Comparison of ENCODE assay signal across 10 cellular contexts in genomic region chr17:35314415-35315216, GRCh38. TPM values are rescaled to one million over a fixed set of nuclear protein-coding genes. Genes with fewer than 3 reads are reported as not detected.
DNase-seq lines count a peak whose midpoint lies in the region; ATAC-seq, FAIRE-seq and TF ChIP-seq lines count a peak whose summit lies in the region.
"Had no signal": no experiment of that assay in that cellular context is flagged by ENCODE, and none has a peak within 500 bp of the region (broad histone marks: within the 10 kb centered on the region; RNA-seq: fewer than 3 reads in every experiment).

No MANE protein-coding gene starts in this region.

- CTCF ChIA-PET in activated CD4-positive, alpha-beta T cell treated with anti-CD3 and anti-CD28 coated beads, Interleukin-2, amount 10 ng/mL, durations not matched to agents 7 days and 5 days (lab: Charles Lee) = interaction anchor here (1.2 to 2.1 kb wide), 2 partner anchors 10 to 22 kb away, joined by 3 to 8 read pairs; no protein-coding TSS in a partner anchor

- H3K4me3 ChIP-seq in keratinocyte (ENCODE audit: control insufficient read depth in 2 of 3, extremely low read depth in 1 of 3, insufficient read depth in 2 of 3, low read depth in 1 of 3, low read length in 3 of 3) (no peak overlapping the region), stomach (peak overlapping the region in 2 of 4 donors; percentile 24 to 41)

- H2AFZ ChIP-seq in keratinocyte (ENCODE audit: control insufficient read depth, low read length) = no peak overlapping the region

- ATAC-seq in GM18519 (IDR thresholded peaks at IDR 0.05; ENCODE audit: low FRiP score, unreplicated experiment) = no peak

- dilution Hi-C loops in keratinocyte (cut with MboI; ENCODE audit: extremely low pct_ligation_motif_present, low sequenced_read_pairs) = loop anchor here (10.0 kb wide), 1 partner anchor 210 kb away; no protein-coding TSS in a partner anchor

- peak overlapping the region; percentile 3 for H3K27ac ChIP-seq in keratinocyte (ENCODE audit: control insufficient read depth, insufficient read depth, low read length)
- peak overlapping the region in 3 of 5 donors; percentile 46 to 66 (median 53) for H3K27ac ChIP-seq in stomach

- no peaks in the 10 kb centered on the region for H3K36me3 ChIP-seq in keratinocyte (ENCODE audit: control insufficient read depth in 2 of 2, extremely low read depth in 1 of 2, insufficient read depth in 2 of 2, low read length in 2 of 2)
- no peaks in the 10 kb centered on the region for H3K36me3 ChIP-seq in stomach

- H3K9me3 ChIP-seq in keratinocyte (ENCODE audit: control insufficient read depth, low read depth, low read length) (no peaks in the 10 kb centered on the region), stomach (no peaks in the 10 kb centered on the region)

- H3K27me3 Mint-ChIP-seq in activated CD4-positive, alpha-beta T cell treated with anti-CD3 and anti-CD28 coated beads, Interleukin-2, amount 10 ng/mL, durations not matched to agents 7 days and 5 days = peaks cover 2% of the 10 kb centered on the region
- H3K27me3 Mint-ChIP-seq in activated T-helper 1 cell treated with anti-CD3 and anti-CD28 coated beads, Interleukin-12 subunit alpha, Interleukin-12 subunit beta, Interleukin-2, Interleukin-4 antibody, amounts not matched to agents 30 ng/mL and 10 ng/mL and 1 ng/mL, durations not matched to agents 14 hours and 24 hours and 36 hours (ENCODE audit: insufficient read depth) = no peaks in the 10 kb centered on the region

- H3K9ac ChIP-seq in keratinocyte (ENCODE audit: control insufficient read depth, extremely low read depth, insufficient read depth, low read length) = no peak overlapping the region

- no peak for DNase-seq in activated CD4-positive, alpha-beta T cell treated with anti-CD3 and anti-CD28 coated beads, Interleukin-2, amount 10 ng/mL, durations not matched to agents 7 days and 5 days
- no peak for DNase-seq in activated CD4-positive, alpha-beta T cell treated with anti-CD3 and anti-CD28 coated beads, Interleukin-2, amount 50 U/mL, for 4 hours
- DNase-seq in activated T-helper 1 cell treated with anti-CD3 and anti-CD28 coated beads, Interleukin-12 subunit alpha, Interleukin-12 subunit beta, Interleukin-2, Interleukin-4 antibody, amounts not matched to agents 30 ng/mL and 10 ng/mL and 1 ng/mL, durations not matched to agents 14 hours and 24 hours and 36 hours (ENCODE audit: low spot score) = no peak
- DNase-seq in keratinocyte (ENCODE audit: low read depth, low spot score) (no peak), stomach (no peak), H4 (ENCODE audit: low spot score) (no peak)
- no peak for DNase-seq in activated CD8-positive, alpha-beta memory T cell treated with anti-CD3 and anti-CD28 coated beads, Interleukin-2, amount 50 U/mL, for 4 hours
- DNase-seq: KBM-7, NCI-H510A treated with DMSO at 0.1 percent for 48 hours had no signal

- no peak for TF ChIP-seq POLR2A in stomach (IDR thresholded peaks at IDR 0.05)

- no peak for TF ChIP-seq CTCF in keratinocyte (optimal IDR thresholded peaks at IDR 0.05 in 1 of 3, IDR thresholded peaks at IDR 0.05 in 1 of 3, conservative IDR thresholded peaks at IDR 0.05 in 1 of 3; ENCODE audit: extremely low read depth in 1 of 3, insufficient read depth in 2 of 3, low read length in 3 of 3)
- no peak for TF ChIP-seq CTCF in stomach (IDR thresholded peaks at IDR 0.05)

- peaks cover 33% of the 10 kb centered on the region for H3K4me1 Mint-ChIP-seq in activated CD4-positive, alpha-beta T cell treated with anti-CD3 and anti-CD28 coated beads, Interleukin-2, amount 10 ng/mL, durations not matched to agents 7 days and 5 days
- H3K4me1 Mint-ChIP-seq in activated T-helper 1 cell treated with anti-CD3 and anti-CD28 coated beads, Interleukin-12 subunit alpha, Interleukin-12 subunit beta, Interleukin-2, Interleukin-4 antibody, amounts not matched to agents 30 ng/mL and 10 ng/mL and 1 ng/mL, durations not matched to agents 14 hours and 24 hours and 36 hours (ENCODE audit: low read depth) = peaks cover 50% of the 10 kb centered on the region

- intact Hi-C loops in activated T-helper 1 cell treated with anti-CD3 and anti-CD28 coated beads, Interleukin-12 subunit alpha, Interleukin-12 subunit beta, Interleukin-2, Interleukin-4 antibody, amounts not matched to agents 30 ng/mL and 10 ng/mL and 1 ng/mL, durations not matched to agents 14 hours and 24 hours and 36 hours (cut with micrococcal nuclease) = no loop called here
- intact Hi-C loops in stomach (cut with DNase I; ENCODE audit: low total_unique reads) = loop anchor here (5.0 kb wide), 1 partner anchor 223 kb away; the partner anchor contains the start of gene SLFN12L

- peak overlapping the region; percentile 81 for H3K4me3 Mint-ChIP-seq in activated CD4-positive, alpha-beta T cell treated with anti-CD3 and anti-CD28 coated beads, Interleukin-2, amount 10 ng/mL, durations not matched to agents 7 days and 5 days
- H3K4me3 Mint-ChIP-seq in activated T-helper 1 cell treated with anti-CD3 and anti-CD28 coated beads, Interleukin-12 subunit alpha, Interleukin-12 subunit beta, Interleukin-2, Interleukin-4 antibody, amounts not matched to agents 30 ng/mL and 10 ng/mL and 1 ng/mL, durations not matched to agents 14 hours and 24 hours and 36 hours = peak overlapping the region; percentile 81

- POLR2A ChIA-PET in activated CD4-positive, alpha-beta T cell treated with anti-CD3 and anti-CD28 coated beads, Interleukin-2, amount 10 ng/mL, durations not matched to agents 7 days and 5 days (lab: Charles Lee) = no interaction called here

- H3K9me3 Mint-ChIP-seq in activated CD4-positive, alpha-beta T cell treated with anti-CD3 and anti-CD28 coated beads, Interleukin-2, amount 10 ng/mL, durations not matched to agents 7 days and 5 days = peaks cover 5% of the 10 kb centered on the region
- no peaks in the 10 kb centered on the region for H3K9me3 Mint-ChIP-seq in activated T-helper 1 cell treated with anti-CD3 and anti-CD28 coated beads, Interleukin-12 subunit alpha, Interleukin-12 subunit beta, Interleukin-2, Interleukin-4 antibody, amounts not matched to agents 30 ng/mL and 10 ng/mL and 1 ng/mL, durations not matched to agents 14 hours and 24 hours and 36 hours

- no peaks in the 10 kb centered on the region for H3K9me1 ChIP-seq in keratinocyte (ENCODE audit: control insufficient read depth, extremely low read depth, insufficient read depth, low read length)

- H3K4me1 ChIP-seq in keratinocyte (ENCODE audit: control insufficient read depth, extremely low read depth, insufficient read depth, low read length) = peaks cover 30% of the 10 kb centered on the region
- peaks cover 4 to 37% (median 22%) of the 10 kb centered on the region in 4 donors for H3K4me1 ChIP-seq in stomach

- no peak for TF ChIP-seq EP300 in stomach (IDR thresholded peaks at IDR 0.05)

- WGBS in stomach, 5 donors = 70 to 84% (median 74%) methylated on average over 8 to 9 of the region's 9 CpGs

- H3K4me2 ChIP-seq in keratinocyte (ENCODE audit: control insufficient read depth, extremely low read depth, insufficient read depth, low read depth, low read length) = no peak overlapping the region

- peaks cover 6% of the 10 kb centered on the region for H3K36me3 Mint-ChIP-seq in activated CD4-positive, alpha-beta T cell treated with anti-CD3 and anti-CD28 coated beads, Interleukin-2, amount 10 ng/mL, durations not matched to agents 7 days and 5 days (ENCODE audit: low read depth)
- peaks cover 2% of the 10 kb centered on the region for H3K36me3 Mint-ChIP-seq in activated T-helper 1 cell treated with anti-CD3 and anti-CD28 coated beads, Interleukin-12 subunit alpha, Interleukin-12 subunit beta, Interleukin-2, Interleukin-4 antibody, amounts not matched to agents 30 ng/mL and 10 ng/mL and 1 ng/mL, durations not matched to agents 14 hours and 24 hours and 36 hours (ENCODE audit: low read depth)

- no peaks in the 10 kb centered on the region for H3K27me3 ChIP-seq in keratinocyte (ENCODE audit: control insufficient read depth, extremely low read depth, insufficient read depth, low read length)
- peaks cover 0 to 14% (median 0%) of the 10 kb centered on the region in 3 donors for H3K27me3 ChIP-seq in stomach

- no peaks in the 10 kb centered on the region for H4K20me1 ChIP-seq in keratinocyte (ENCODE audit: control insufficient read depth, extremely low read depth, insufficient read depth, low read length)

- FAIRE-seq in keratinocyte (lab: Jason Lieb, UNC) = no peak

- H3K27ac Mint-ChIP-seq in activated CD4-positive, alpha-beta T cell treated with anti-CD3 and anti-CD28 coated beads, Interleukin-2, amount 10 ng/mL, durations not matched to agents 7 days and 5 days = no peak overlapping the region
- peak overlapping the region; percentile 47 for H3K27ac Mint-ChIP-seq in activated T-helper 1 cell treated with anti-CD3 and anti-CD28 coated beads, Interleukin-12 subunit alpha, Interleukin-12 subunit beta, Interleukin-2, Interleukin-4 antibody, amounts not matched to agents 30 ng/mL and 10 ng/mL and 1 ng/mL, durations not matched to agents 14 hours and 24 hours and 36 hours

- no peaks in the 10 kb centered on the region for H3K79me2 ChIP-seq in keratinocyte (ENCODE audit: control insufficient read depth, insufficient read depth, low read length)

RNA-seq across cellular contexts. Expression of gene SLFN11, which starts 58.8 kb away (rescaled TPM):
- total RNA-seq in activated CD4-positive, alpha-beta T cell treated with anti-CD3 and anti-CD28 coated beads, Interleukin-2, amount 10 ng/mL, durations not matched to agents 7 days and 5 days = 10 to 100 TPM; 32.1 to 32.9 TPM
- 70.8 and 76.0 TPM in 2 replicates for total RNA-seq in activated T-helper 1 cell treated with anti-CD3 and anti-CD28 coated beads, Interleukin-12 subunit alpha, Interleukin-12 subunit beta, Interleukin-2, Interleukin-4 antibody, amounts not matched to agents 30 ng/mL and 10 ng/mL and 1 ng/mL, durations not matched to agents 14 hours and 24 hours and 36 hours
- polyA plus RNA-seq in keratinocyte = 1.4 to 5.0 TPM (median 3.5 TPM) in 3 replicates
- 0.32 TPM for polyA plus RNA-seq in keratinocyte (2011; ENCODE audit: low read depth)
- 0.70 and 1.1 TPM in 2 replicates for polyA plus RNA-seq in keratinocyte (2011; cell fraction: cytosol; rRNA removed)
- polyA plus RNA-seq in keratinocyte (2011; cell fraction: nucleus; rRNA removed) = 1.4 and 2.3 TPM in 2 replicates
- 4.9 TPM in 1 of 2 replicates, not detected in the other for polyA plus RNA-seq in keratinocyte (2012; ENCODE audit: low replicate concordance)
- polyA minus RNA-seq in keratinocyte = 4.2 to 5.0 TPM (median 4.7 TPM) in 3 replicates
- 4.6 TPM for polyA minus RNA-seq in keratinocyte (2011; cell fraction: cytosol; rRNA and poly(A)+ RNA removed)
- polyA minus RNA-seq in keratinocyte (2011; cell fraction: nucleus; rRNA and poly(A)+ RNA removed) = 2.3 and 2.4 TPM in 2 replicates
- total RNA-seq in stomach = 10 to 100 TPM in 2 of 5 donors, 1 to 10 TPM in 2, under 1 TPM in 1; 0.89 to 38.5 (median 7.2) TPM
- 1 to 10 TPM; 2.4 to 7.8 (median 4.9) TPM for polyA plus RNA-seq in stomach
- total RNA-seq in H4 (2014; rRNA removed; shearing (Covaris generic)) = 37.0 and 47.6 TPM in 2 replicates
